Comparison of ENCODE assay signal across 21 cellular contexts in genomic region chr19:15640904-15641597, GRCh38. TPM values are rescaled to one million over a fixed set of nuclear protein-coding genes. Genes with fewer than 3 reads are reported as not detected.
DNase-seq lines count a peak whose midpoint lies in the region; ATAC-seq lines count a peak whose summit lies in the region.
"Had no signal": no experiment of that assay in that cellular context is flagged by ENCODE, and none has a peak within 500 bp of the region (broad histone marks: within the 10 kb centered on the region; RNA-seq: fewer than 3 reads in every experiment).

No MANE protein-coding gene starts in this region.

- intact Hi-C loops in sciatic nerve (cut with DNase I): no loop called here

- CTCF ChIA-PET in activated CD4-positive, alpha-beta T cell treated with anti-CD3 and anti-CD28 coated beads, Interleukin-2, amount 10 ng/mL, durations not matched to agents 7 days and 5 days (lab: Charles Lee): no interaction called here

- H3K27me3 ChIP-seq in layer of hippocampus (ENCODE audit: control insufficient read depth, insufficient read depth, low read length): no peaks in the 10 kb centered on the region

- no peak overlapping the region for H3K27ac Mint-ChIP-seq in effector memory CD8-positive, alpha-beta T cell
- H3K27ac Mint-ChIP-seq in activated CD4-positive, alpha-beta T cell treated with anti-CD3 and anti-CD28 coated beads, Interleukin-2, amount 10 ng/mL, durations not matched to agents 7 days and 5 days: no peak overlapping the region
- H3K27ac Mint-ChIP-seq: activated CD4-positive, alpha-beta T cell treated with anti-CD3 and anti-CD28 coated beads for 36 hours; natural killer cell treated with Interleukin-12 subunit alpha and Interleukin-12 subunit beta and Interleukin-15 and Interleukin-18, amount 100 ng/mL, for 72 hours; stimulated activated naive B cell treated with anti-CD40 and anti-IgM and Interleukin-4, amounts not matched to agents 10 μg/mL and 1 μg/mL and 100 μg/mL, for 72 hours had no signal

- H3K27ac ChIP-seq in layer of hippocampus (ENCODE audit: low read depth, low read length): peak overlapping the region; percentile 59
- H3K27ac ChIP-seq: prostate gland, SK-N-MC had no signal

- DNase-seq in D341Med (ENCODE audit: low spot score) (peak; percentile 9), SW480 (ENCODE audit: low spot score) (peak; percentile 38), sciatic nerve (ENCODE audit: low spot score) (no peak), T1000 (lab: John Stamatoyannopoulos, UW) (no peak)
- no peak for DNase-seq in effector memory CD8-positive, alpha-beta T cell
- DNase-seq in activated CD4-positive, alpha-beta T cell treated with anti-CD3 and anti-CD28 coated beads, Interleukin-2, amount 10 ng/mL, durations not matched to agents 7 days and 5 days: no peak
- DNase-seq: activated CD4-positive, alpha-beta T cell treated with anti-CD3 and anti-CD28 coated beads for 36 hours; activated CD8-positive, alpha-beta memory T cell treated with anti-CD3 and anti-CD28 coated beads, Interleukin-2, amount 50 U/mL, for 4 hours; activated gamma-delta T cell treated with Interleukin-2 at 50 U/mL for 16 hours; NCI-H2081 treated with DMSO at 0.1 percent for 48 hours; NCI-H524 treated with DMSO at 0.1 percent for 48 hours; T-helper 9 cell had no signal

- H3K4me1 Mint-ChIP-seq in effector memory CD8-positive, alpha-beta T cell (ENCODE audit: low read depth in 2 of 2): peaks cover 0 to 5% of the 10 kb centered on the region in 2 donors
- peaks cover 3% of the 10 kb centered on the region for H3K4me1 Mint-ChIP-seq in activated CD4-positive, alpha-beta T cell treated with anti-CD3 and anti-CD28 coated beads, Interleukin-2, amount 10 ng/mL, durations not matched to agents 7 days and 5 days

- ATAC-seq in sciatic nerve (peak; percentile 59), HG03432 (IDR thresholded peaks at IDR 0.05; ENCODE audit: unreplicated experiment) (no peak)
- ATAC-seq in effector memory CD8-positive, alpha-beta T cell (replicated peaks): no peak
- ATAC-seq: activated CD4-positive, alpha-beta T cell treated with anti-CD3 and anti-CD28 coated beads for 36 hours; natural killer cell treated with Interleukin-12 subunit alpha and Interleukin-12 subunit beta and Interleukin-15 and Interleukin-18, amount 100 ng/mL, for 72 hours had no signal

- no peak overlapping the region for H3K4me3 Mint-ChIP-seq in effector memory CD8-positive, alpha-beta T cell
- no peak overlapping the region for H3K4me3 Mint-ChIP-seq in activated CD4-positive, alpha-beta T cell treated with anti-CD3 and anti-CD28 coated beads, Interleukin-2, amount 10 ng/mL, durations not matched to agents 7 days and 5 days
- H3K4me3 Mint-ChIP-seq: activated CD4-positive, alpha-beta T cell treated with anti-CD3 and anti-CD28 coated beads for 36 hours; natural killer cell treated with Interleukin-12 subunit alpha and Interleukin-12 subunit beta and Interleukin-15 and Interleukin-18, amount 100 ng/mL, for 72 hours had no signal

- POLR2A ChIA-PET in activated CD4-positive, alpha-beta T cell treated with anti-CD3 and anti-CD28 coated beads, Interleukin-2, amount 10 ng/mL, durations not matched to agents 7 days and 5 days (lab: Charles Lee): no interaction called here

- H3K36me3 Mint-ChIP-seq in effector memory CD8-positive, alpha-beta T cell (ENCODE audit: insufficient read depth): no peaks in the 10 kb centered on the region
- H3K36me3 Mint-ChIP-seq in activated CD4-positive, alpha-beta T cell treated with anti-CD3 and anti-CD28 coated beads, Interleukin-2, amount 10 ng/mL, durations not matched to agents 7 days and 5 days (ENCODE audit: low read depth): no peaks in the 10 kb centered on the region
- H3K36me3 Mint-ChIP-seq: natural killer cell treated with Interleukin-12 subunit alpha and Interleukin-12 subunit beta and Interleukin-15 and Interleukin-18, amount 100 ng/mL, for 72 hours; stimulated activated naive B cell treated with anti-CD40 and anti-IgM and Interleukin-4, amounts not matched to agents 10 μg/mL and 1 μg/mL and 100 μg/mL, for 72 hours had no signal

- no peaks in the 10 kb centered on the region for H3K9me3 Mint-ChIP-seq in effector memory CD8-positive, alpha-beta T cell
- no peaks in the 10 kb centered on the region for H3K9me3 Mint-ChIP-seq in activated CD4-positive, alpha-beta T cell treated with anti-CD3 and anti-CD28 coated beads, Interleukin-2, amount 10 ng/mL, durations not matched to agents 7 days and 5 days
- H3K9me3 Mint-ChIP-seq: natural killer cell treated with Interleukin-12 subunit alpha and Interleukin-12 subunit beta and Interleukin-15 and Interleukin-18, amount 100 ng/mL, for 72 hours had no signal

- H3K27me3 Mint-ChIP-seq in effector memory CD8-positive, alpha-beta T cell: peaks cover 27 to 37% of the 10 kb centered on the region in 2 donors
- no peaks in the 10 kb centered on the region for H3K27me3 Mint-ChIP-seq in activated CD4-positive, alpha-beta T cell treated with anti-CD3 and anti-CD28 coated beads, Interleukin-2, amount 10 ng/mL, durations not matched to agents 7 days and 5 days

RNA-seq across cellular contexts. Expression of gene CYP4F3, which starts 0.4 kb away (rescaled TPM):
- total RNA-seq in sciatic nerve: 4.8 TPM
- under 1 TPM; 0.15 to 0.23 TPM for total RNA-seq in activated CD4-positive, alpha-beta T cell treated with anti-CD3 and anti-CD28 coated beads, Interleukin-2, amount 10 ng/mL, durations not matched to agents 7 days and 5 days
- total RNA-seq: epithelial cell of proximal tubule had no signal

RNA-seq across cellular contexts. Expression of gene CYP4F8, which starts 26.0 kb away (rescaled TPM):
- not detected for total RNA-seq in sciatic nerve
- total RNA-seq in activated CD4-positive, alpha-beta T cell treated with anti-CD3 and anti-CD28 coated beads, Interleukin-2, amount 10 ng/mL, durations not matched to agents 7 days and 5 days: not detected
- total RNA-seq: activated CD4-positive, alpha-beta T cell treated with anti-CD3 and anti-CD28 coated beads for 36 hours; cerebellum; epithelial cell of proximal tubule; lung; natural killer cell treated with Interleukin-12 subunit alpha and Interleukin-12 subunit beta and Interleukin-15 and Interleukin-18, amount 100 ng/mL, for 72 hours had no signal

RNA-seq across cellular contexts. Expression of gene CYP4F12, which starts 31.8 kb away (rescaled TPM):
- total RNA-seq in sciatic nerve: 23.6 TPM
- total RNA-seq in activated CD4-positive, alpha-beta T cell treated with anti-CD3 and anti-CD28 coated beads, Interleukin-2, amount 10 ng/mL, durations not matched to agents 7 days and 5 days: under 1 TPM in 1 of 2 experiments, not detected in 1; 0.10 TPM
- total RNA-seq: activated CD4-positive, alpha-beta T cell treated with anti-CD3 and anti-CD28 coated beads for 36 hours; epithelial cell of proximal tubule; natural killer cell treated with Interleukin-12 subunit alpha and Interleukin-12 subunit beta and Interleukin-15 and Interleukin-18, amount 100 ng/mL, for 72 hours had no signal

Comparison
In these comparisons a context has a peak if more than half of its experiments do, and no peak if none do; other contexts are left out.
1. DNase-seq: peak in D341Med (single experiment) and SW480 (single experiment); none in sciatic nerve (single experiment), T1000 (single experiment), effector memory CD8-positive, alpha-beta T cell (0 of 3) and activated CD4-positive, alpha-beta T cell treated with anti-CD3 and anti-CD28 coated beads, Interleukin-2, amount 10 ng/mL, durations not matched to agents 7 days and 5 days (single experiment).
2. RNA of gene CYP4F12, which starts 31.8 kb away (total RNA-seq): 23.6 TPM in sciatic nerve (single experiment); 0.10 TPM in activated CD4-positive, alpha-beta T cell treated with anti-CD3 and anti-CD28 coated beads, Interleukin-2, amount 10 ng/mL, durations not matched to agents 7 days and 5 days; every median in the first group is over 10 times any median in the second.